In genomic region chrX:70878925-70879324, GRCh38 we compare ENCODE assay signal across 34 cellular contexts. TPM values are rescaled to one million over a fixed set of nuclear protein-coding genes. Genes with fewer than 3 reads are reported as not detected.
DNase-seq lines count a peak whose midpoint lies in the region; ATAC-seq and TF ChIP-seq lines count a peak whose summit lies in the region.
"Had no signal": no experiment of that assay in that cellular context is flagged by ENCODE, and none has a peak within 500 bp of the region (broad histone marks: within the 10 kb centered on the region; RNA-seq: fewer than 3 reads in every experiment).

No MANE protein-coding gene starts in this region.

- H3K9me3 Mint-ChIP-seq in Calu3 (ENCODE audit: low read depth, unreplicated experiment) = no peaks in the 10 kb centered on the region
- H3K9me3 Mint-ChIP-seq: brain; stimulated activated naive B cell treated with anti-CD40 and anti-IgM and Interleukin-4, amounts not matched to agents 10 μg/mL and 1 μg/mL and 100 μg/mL, for 72 hours had no signal

- DNase-seq in GM12865 (ENCODE audit: low read depth) = peak; percentile 40
- DNase-seq in T-helper 17 cell = no peak
- no peak for DNase-seq in left colon
- DNase-seq in activated gamma-delta T cell treated with Interleukin-2 at 50 U/mL for 16 hours = no peak
- DNase-seq in effector CD4-positive, alpha-beta T cell = no peak
- no peak for DNase-seq in Calu3
- DNase-seq: activated gamma-delta T cell; adrenal gland; COR-L47; DMS79 treated with DMSO at 0.1 percent for 48 hours; GF-D8; HCEC 1CT; hypothalamus; left lung; NCI-H1092 treated with DMSO at 0.1 percent for 48 hours; NCI-H187; NCI-H2171 treated with DMSO at 0.1 percent for 48 hours; NCI-H510A treated with DMSO at 0.1 percent for 48 hours; NK-92 treated with Interleukin-12 subunit alpha and Interleukin-12 subunit beta, amount 100 ng/mL, for 24 hours; psoas muscle; Right ventricle myocardium superior; sigmoid colon; stimulated activated naive B cell treated with anti-CD40 and anti-IgM and Interleukin-4, amounts not matched to agents 10 μg/mL and 1 μg/mL and 100 μg/mL, for 72 hours; testis; WERI-Rb-1 had no signal

- H3K27ac Mint-ChIP-seq in T-helper 17 cell (no peak overlapping the region), Calu3 (ENCODE audit: unreplicated experiment) (no peak overlapping the region)
- H3K27ac Mint-ChIP-seq: brain; stimulated activated naive B cell treated with anti-CD40 and anti-IgM and Interleukin-4, amounts not matched to agents 10 μg/mL and 1 μg/mL and 100 μg/mL, for 72 hours had no signal

- no peak overlapping the region for H3K4me3 Mint-ChIP-seq in T-helper 17 cell
- H3K4me3 Mint-ChIP-seq in Calu3 (ENCODE audit: low read depth, unreplicated experiment) = no peak overlapping the region
- H3K4me3 Mint-ChIP-seq: brain had no signal

- peak; percentile 81 for ATAC-seq in GM18868 (IDR thresholded peaks at IDR 0.05; ENCODE audit: unreplicated experiment)
- ATAC-seq in HG03175 (IDR thresholded peaks at IDR 0.05; ENCODE audit: unreplicated experiment) = peak; percentile 42
- ATAC-seq in T-helper 17 cell = peak; percentile 61
- ATAC-seq in left colon = no peak
- ATAC-seq: HepG2; left lung; psoas muscle; stimulated activated naive B cell treated with anti-CD40 and anti-IgM and Interleukin-4, amounts not matched to agents 10 μg/mL and 1 μg/mL and 100 μg/mL, for 72 hours had no signal

- BruUV-seq in Calu3 (replicated peaks; lab: Mats Ljungman, UMichigan) = no TSS peak

- peaks cover 2% of the 10 kb centered on the region for H3K4me1 Mint-ChIP-seq in T-helper 17 cell
- no peaks in the 10 kb centered on the region for H3K4me1 Mint-ChIP-seq in Calu3 (ENCODE audit: low read depth, unreplicated experiment)
- H3K4me1 Mint-ChIP-seq: brain; stimulated activated naive B cell treated with anti-CD40 and anti-IgM and Interleukin-4, amounts not matched to agents 10 μg/mL and 1 μg/mL and 100 μg/mL, for 72 hours had no signal

- no peak for TF ChIP-seq CTCF in GM12865 (IDR thresholded peaks at IDR 0.05; ENCODE audit: insufficient read depth, low read depth, low read length, missing control alignments)
- no peak for TF ChIP-seq CTCF in Calu3 (IDR thresholded peaks at IDR 0.05; ENCODE audit: unreplicated experiment)

- intact Hi-C loops in left colon (cut with DNase I, micrococcal nuclease) (no loop called here), Calu3 (cut with micrococcal nuclease; ENCODE audit: unreplicated experiment) (no loop called here)

- no peak overlapping the region for H3K4me3 ChIP-seq in GM12865 (ENCODE audit: low read depth, low read length)
- H3K4me3 ChIP-seq: adrenal gland; BLaER1 treated with 17β-estradiol and CSF1 and Interleukin-3, amounts not matched to agents 10 nM and 100 nM; left lung; psoas muscle; sigmoid colon; testis; vagina had no signal

- H3K27me3 Mint-ChIP-seq in T-helper 17 cell = no peaks in the 10 kb centered on the region
- H3K27me3 Mint-ChIP-seq in Calu3 (ENCODE audit: unreplicated experiment) = peaks cover 6% of the 10 kb centered on the region
- H3K27me3 Mint-ChIP-seq: brain had no signal

- no peaks in the 10 kb centered on the region for H3K9me3 ChIP-seq in T-helper 17 cell (ENCODE audit: control insufficient read depth, low read length, poor library complexity, severe bottlenecking)
- H3K9me3 ChIP-seq: adrenal gland, left lung, neutrophil, psoas muscle, sigmoid colon, testis, vagina had no signal

- CTCF ChIA-PET in Calu3 (lab: Charles Lee) = no interaction called here

- H3K36me3 Mint-ChIP-seq in T-helper 17 cell (ENCODE audit: low read depth) = no peaks in the 10 kb centered on the region
- no peaks in the 10 kb centered on the region for H3K36me3 Mint-ChIP-seq in Calu3 (ENCODE audit: insufficient read depth, unreplicated experiment)
- H3K36me3 Mint-ChIP-seq: brain; stimulated activated naive B cell treated with anti-CD40 and anti-IgM and Interleukin-4, amounts not matched to agents 10 μg/mL and 1 μg/mL and 100 μg/mL, for 72 hours had no signal

RNA-seq across cellular contexts. Expression of gene TEX11, which starts 29.6 kb away (rescaled TPM):
- total RNA-seq in T-helper 17 cell (not detected), left colon (1 to 10 TPM; 1.0 to 2.0 TPM), Calu3 (2022) (not detected in 2 replicates)
- total RNA-seq: adrenal gland, chondrocyte, HepG2, left lung, mesenteric fat pad, psoas muscle, Right ventricle myocardium superior, sigmoid colon, vagina had no signal

RNA-seq across cellular contexts. Expression of gene SLC7A3, which starts 52.0 kb away (rescaled TPM):
- not detected for total RNA-seq in T-helper 17 cell
- total RNA-seq in left colon = under 1 TPM in 1 of 2 donors, not detected in 1; 0.14 TPM
- not detected in 2 replicates for total RNA-seq in Calu3 (2022)
- total RNA-seq: HepG2, left lung, mesenteric fat pad, psoas muscle, Right ventricle myocardium superior, sigmoid colon had no signal
